ENCODE assay signal across 19 cellular contexts in genomic region chr7:8305625-8306388, GRCh38. TPM values are rescaled to one million over a fixed set of nuclear protein-coding genes. Genes with fewer than 3 reads are reported as not detected.
A peak's percentile ranks its signal among the peaks of the same experiment; 100 is the strongest.
DNase-seq lines count a peak whose midpoint lies in the region; ATAC-seq, FAIRE-seq and TF ChIP-seq lines count a peak whose summit lies in the region.
"Had no signal": no experiment of that assay in that cellular context is flagged by ENCODE, and none has a peak within 500 bp of the region (broad histone marks: within the 10 kb centered on the region; RNA-seq: fewer than 3 reads in every experiment).

No MANE protein-coding gene starts in this region.

- TF ChIP-seq CTCF in Caco-2 (IDR thresholded peaks at IDR 0.05; ENCODE audit: insufficient read depth in 1 of 2, low read depth in 1 of 2, low read length in 1 of 2, severe bottlenecking in 1 of 2, unreplicated experiment in 1 of 2) (no peak), H1 (IDR thresholded peaks at IDR 0.05; ENCODE audit: control extremely low read depth in 1 of 3, insufficient read depth in 1 of 3, low read depth in 1 of 3, low read length in 3 of 3) (no peak), vagina (IDR thresholded peaks at IDR 0.05) (no peak)

- H2BK15ac ChIP-seq in H1 (ENCODE audit: low read length): no peak overlapping the region

- no peak overlapping the region; the same call in 1 of the 2 replicates for H2BK20ac ChIP-seq in H1 (ENCODE audit: low read length)

- POLR2A ChIA-PET in Caco-2 (lab: Charles Lee): no interaction called here
- POLR2A ChIA-PET in H1 (lab: Charles Lee; ENCODE audit: partially characterized antibody): interaction anchor here (1.1 kb wide), 1 partner anchor 8 kb away, joined by 4 read pairs; no protein-coding TSS in a partner anchor

- H3K36me3 ChIP-seq in Caco-2 (ENCODE audit: control insufficient read depth, insufficient read depth, low read length): no peaks in the 10 kb centered on the region
- no peaks in the 10 kb centered on the region for H3K36me3 ChIP-seq in H1 (ENCODE audit: control insufficient read depth in 2 of 4, insufficient read depth in 4 of 4, low read length in 3 of 4)
- no peaks in the 10 kb centered on the region for H3K36me3 ChIP-seq in vagina

- H2BK120ac ChIP-seq in H1 (replicated peaks; ENCODE audit: low read depth, low read length): no peak overlapping the region

- no peaks in the 10 kb centered on the region for H4K20me1 ChIP-seq in H1 (replicated peaks in 1 of 2; ENCODE audit: control insufficient read depth in 1 of 2, insufficient read depth in 2 of 2, low read length in 2 of 2)

- no peak overlapping the region for H2AK5ac ChIP-seq in H1 (ENCODE audit: low read depth, low read length)

- no peak overlapping the region for H2AFZ ChIP-seq in H1 (ENCODE audit: low read length)
- H2AFZ ChIP-seq: GM23338 had no signal

- H3K4me1 Mint-ChIP-seq in Caco-2 (ENCODE audit: low read depth, unreplicated experiment): peaks cover 19% of the 10 kb centered on the region
- H3K4me1 Mint-ChIP-seq: CD14-positive monocyte had no signal

- no peak overlapping the region for H3K18ac ChIP-seq in H1 (ENCODE audit: extremely low read depth, low read length)

- intact Hi-C loops in Caco-2 (cut with micrococcal nuclease; ENCODE audit: unreplicated experiment): loop anchor here (2.0 kb wide), 1 partner anchor 13 kb away; no protein-coding TSS in a partner anchor
- intact Hi-C loops in vagina (cut with DNase I): no loop called here

- no peaks in the 10 kb centered on the region for H3K79me1 ChIP-seq in H1 (ENCODE audit: low read depth, low read length)

- no peak overlapping the region for H4K8ac ChIP-seq in H1 (ENCODE audit: extremely low read depth, insufficient read depth, low read length)

- H3K4me1 ChIP-seq in Caco-2 (peaks cover 14% of the 10 kb centered on the region), H1 (replicated peaks in 1 of 4; ENCODE audit: control insufficient read depth in 3 of 4, insufficient read depth in 4 of 4, low read length in 3 of 4) (peaks cover 0 to 4% (median 0%) of the 10 kb centered on the region in 4 experiments; a peak in 1 of 7 replicates), vagina (no peaks in the 10 kb centered on the region)

- no peaks in the 10 kb centered on the region for H3K9me3 ChIP-seq in Caco-2
- peaks cover 0 to 2% of the 10 kb centered on the region in 2 experiments; a peak in 2 of 4 replicates for H3K9me3 ChIP-seq in H1 (ENCODE audit: insufficient read depth in 2 of 2, low read depth in 1 of 2, low read length in 1 of 2)
- no peaks in the 10 kb centered on the region for H3K9me3 ChIP-seq in vagina

- H3K36me3 Mint-ChIP-seq in Caco-2 (ENCODE audit: insufficient read depth, unreplicated experiment): peaks cover 5% of the 10 kb centered on the region
- H3K36me3 Mint-ChIP-seq: CD14-positive monocyte had no signal

- FAIRE-seq in H1 (lab: Jason Lieb, UNC): no peak
- FAIRE-seq: HTR-8/SVneo, RCC 7860 had no signal

- H3K27me3 Mint-ChIP-seq in Caco-2 (ENCODE audit: insufficient read depth, unreplicated experiment): no peaks in the 10 kb centered on the region

- no peak overlapping the region for H4K91ac ChIP-seq in H1 (replicated peaks; ENCODE audit: insufficient read length, low read length)

- no TSS peak for BruUV-seq in Caco-2 (replicated peaks; lab: Mats Ljungman, UMichigan)

- no peak overlapping the region for H3K4me2 ChIP-seq in H1 (ENCODE audit: insufficient read depth in 1 of 2, low read depth in 2 of 2, low read length in 2 of 2)
- H3K4me2 ChIP-seq: GM23338 had no signal

- CTCF ChIA-PET in Caco-2 (lab: Charles Lee): interaction anchor here (0.7 kb wide), 1 partner anchor 104 kb away, joined by 8 read pairs; no protein-coding TSS in a partner anchor
- CTCF ChIA-PET in H1 (lab: Charles Lee; ENCODE audit: partially characterized antibody): interaction anchor here (1.0 to 2.7 kb wide), 2 partner anchors 10 kb away, joined by 3 to 17 read pairs; no protein-coding TSS in a partner anchor

- no peak for TF ChIP-seq EP300 in H1 (IDR thresholded peaks at IDR 0.05; ENCODE audit: borderline replicate concordance in 1 of 2, low read depth in 2 of 2, low read length in 2 of 2)

- no peak for TF ChIP-seq RAD21 in H1 (IDR thresholded peaks at IDR 0.05 in 1 of 2, conservative IDR thresholded peaks at IDR 0.05 in 1 of 2; ENCODE audit: low read depth in 2 of 2, low read length in 2 of 2)

- peaks cover 28% of the 10 kb centered on the region for H3K9me3 Mint-ChIP-seq in Caco-2 (ENCODE audit: unreplicated experiment)
- H3K9me3 Mint-ChIP-seq: HFFc6; T-helper 1 cell treated with Interleukin-12 subunit alpha and Interleukin-12 subunit beta and Interleukin-4 antibody, amounts not matched to agents 30 μg/mL and 1 μg/mL, for 36 hours had no signal

- H3K23ac ChIP-seq in H1 (ENCODE audit: insufficient read length): no peak overlapping the region

- no peak overlapping the region for H3K14ac ChIP-seq in H1 (ENCODE audit: insufficient read length)

- H3K27me3 ChIP-seq in Caco-2 (replicated peaks; ENCODE audit: control insufficient read depth, insufficient read depth, low read length): no peaks in the 10 kb centered on the region
- no peaks in the 10 kb centered on the region for H3K27me3 ChIP-seq in H1 (replicated peaks in 1 of 4; ENCODE audit: control insufficient read depth in 3 of 4, extremely low read depth in 1 of 4, insufficient read depth in 3 of 4, low read length in 3 of 4)
- no peaks in the 10 kb centered on the region for H3K27me3 ChIP-seq in vagina

- ATAC-seq in GM18868 (IDR thresholded peaks at IDR 0.05; ENCODE audit: unreplicated experiment): peak; percentile 83
- ATAC-seq: GM23338 had no signal

- H3K23me2 ChIP-seq in H1 (ENCODE audit: low read depth, low read length): no peaks in the 10 kb centered on the region

- H3K79me2 ChIP-seq in H1 (ENCODE audit: control insufficient read depth in 1 of 2, insufficient read depth in 2 of 2, low read length in 2 of 2): no peaks in the 10 kb centered on the region

- no peak overlapping the region for H3K9ac ChIP-seq in H1 (replicated peaks in 1 of 4; ENCODE audit: extremely low read depth in 1 of 4, low read depth in 3 of 4, low read length in 3 of 4)

- WGBS in H1 (ENCODE audit: extremely low coverage in 1 of 2, insufficient coverage in 1 of 2, insufficient read length in 1 of 2, insufficient replicate concordance in 2 of 2, low coverage in 1 of 2, low lambda C conversion rate in 2 of 2, missing lambda C conversion rate in 1 of 2), 2 experiments: 90% methylated on average over 6 of the region's 10 CpGs; no CpG with 5 or more reads in 1 of the 2 experiments

- H2BK12ac ChIP-seq in H1 (ENCODE audit: low read depth, low read length): 0 out of 2 replicates have a peak overlapping the region, but pooled peaks have one; percentile 27

- peak overlapping the region; percentile 32 for H3K4me3 Mint-ChIP-seq in Caco-2 (ENCODE audit: unreplicated experiment)
- H3K4me3 Mint-ChIP-seq: CD14-positive monocyte; GM23338; HFFc6; T-helper 1 cell treated with Interleukin-12 subunit alpha and Interleukin-12 subunit beta and Interleukin-4 antibody, amounts not matched to agents 30 μg/mL and 1 μg/mL, for 36 hours had no signal

- no peak overlapping the region for H3K4me3 ChIP-seq in Caco-2 (ENCODE audit: low read depth, low read length)
- H3K4me3 ChIP-seq in H1 (ENCODE audit: extremely low read depth in 1 of 4, insufficient read depth in 2 of 4, low read depth in 3 of 4, low read length in 4 of 4): no peak overlapping the region
- H3K4me3 ChIP-seq in vagina: no peak overlapping the region
- H3K4me3 ChIP-seq: GM23338 had no signal

- no peak overlapping the region for H2BK5ac ChIP-seq in H1 (ENCODE audit: low read depth, low read length)

- no peak overlapping the region for H4K5ac ChIP-seq in H1 (ENCODE audit: insufficient read length, low read depth, low read length)

- H3K4ac ChIP-seq in H1 (replicated peaks; ENCODE audit: insufficient read length, low read depth, low read length): no peak overlapping the region

- DNase-seq in Caco-2 (no peak), MV-4-11 (lab: John Stamatoyannopoulos, UW) (peak; percentile 67), H1 (ENCODE audit: low read depth in 1 of 2, low spot score in 2 of 2) (no peak), NCI-H2081 (lab: John Stamatoyannopoulos, UW) (no peak), vagina (ENCODE audit: extremely low spot score in 2 of 2) (no peak)
- DNase-seq in stimulated activated CD4-positive, alpha-beta T cell treated with anti-CD3 and anti-CD28 coated beads, Interleukin-15, amount 100 ng/mL, for 24 hours: no peak
- DNase-seq: ACHN, AML-193, COR-L47, HFFc6, NCI-H1092, NCI-H146, SIG-M5 had no signal

- TF ChIP-seq POLR2A in H1 (IDR thresholded peaks at IDR 0.05; ENCODE audit: control extremely low read depth in 1 of 2, low read depth in 2 of 2, low read length in 2 of 2) (no peak), vagina (IDR thresholded peaks at IDR 0.05) (no peak)

- H3K27ac ChIP-seq in H1 (ENCODE audit: low read depth, low read length) (no peak overlapping the region), vagina (no peak overlapping the region)

- H3K27ac Mint-ChIP-seq in Caco-2 (ENCODE audit: unreplicated experiment): peak overlapping the region; percentile 25
- H3K27ac Mint-ChIP-seq: CD14-positive monocyte; GM23338; HFFc6; T-helper 1 cell treated with Interleukin-12 subunit alpha and Interleukin-12 subunit beta and Interleukin-4 antibody, amounts not matched to agents 30 μg/mL and 1 μg/mL, for 36 hours had no signal

- H3K56ac ChIP-seq in H1 (replicated peaks; ENCODE audit: insufficient read length, low read depth, low read length): no peak overlapping the region

TF ChIP-seq in H1, 55 proteins besides CTCF, POLR2A, EP300 and RAD21 (continues in another document):
- TF ChIP-seq CHD2 (IDR thresholded peaks at IDR 0.05; ENCODE audit: low read length): no peak
- TF ChIP-seq BACH1 (IDR thresholded peaks at IDR 0.05; ENCODE audit: low read length): no peak
- TF ChIP-seq CTBP2 (IDR thresholded peaks at IDR 0.05; ENCODE audit: borderline replicate concordance, insufficient read depth, insufficient read length, low read length): no peak
- no peak for TF ChIP-seq SP1 (IDR thresholded peaks at IDR 0.05; ENCODE audit: low read depth, low read length)
- TF ChIP-seq ZNF274 (IDR thresholded peaks at IDR 0.05; ENCODE audit: borderline replicate concordance, extremely low read depth, low read length): no peak
- TF ChIP-seq SIX5 (IDR thresholded peaks at IDR 0.05; ENCODE audit: low read depth, low read length): no peak
- TF ChIP-seq PHF8 (conservative IDR thresholded peaks at IDR 0.05; ENCODE audit: low read depth, low read length): no peak
- no peak for TF ChIP-seq SP4 (IDR thresholded peaks at IDR 0.05; ENCODE audit: low read length)

RNA-seq across cellular contexts. Expression of gene ICA1, which starts 43.8 kb away (rescaled TPM):
- total RNA-seq in Caco-2 (2022): 30.7 and 34.2 TPM in 2 replicates
- total RNA-seq in H1 (2021; fragmentation: NEBNext Ultra II Directional; extraction: Animal tissue kit (Norgen Biotek cat#: 25700)): 36.9 and 37.1 TPM in 2 replicates
- 9.4 and 14.9 TPM in 2 replicates for polyA plus RNA-seq in H1 (2011; rRNA removed)
- 20.1 TPM for polyA plus RNA-seq in H1 (2011; cell fraction: cytosol; rRNA removed)
- polyA plus RNA-seq in H1 (2011; cell fraction: nucleus; rRNA removed): 32.5 TPM
- 30.2 to 43.2 TPM (median 36.3 TPM) in 4 replicates for polyA plus RNA-seq in H1 (2012, experiment 1 of 2)
- 5.6 TPM for polyA plus RNA-seq in H1 (2012, experiment 2 of 2)
- 40.4 TPM for polyA plus RNA-seq in H1 (2013, experiment 1 of 2)
- 37.6 TPM for polyA plus RNA-seq in H1 (2013, experiment 2 of 2)
- polyA minus RNA-seq in H1 (2011; rRNA and poly(A)+ RNA removed): 15.7 and 18.4 TPM in 2 replicates
- 10.9 TPM for polyA minus RNA-seq in H1 (2011; cell fraction: cytosol; rRNA and poly(A)+ RNA removed)
- 29.2 TPM for polyA minus RNA-seq in H1 (2011; cell fraction: nucleus; rRNA and poly(A)+ RNA removed)
- 25.5 TPM for total RNA-seq in vagina
- total RNA-seq: HFFc6 had no signal
